ENCODE assay signal across 1 cellular context in the genomic region with DNA sequence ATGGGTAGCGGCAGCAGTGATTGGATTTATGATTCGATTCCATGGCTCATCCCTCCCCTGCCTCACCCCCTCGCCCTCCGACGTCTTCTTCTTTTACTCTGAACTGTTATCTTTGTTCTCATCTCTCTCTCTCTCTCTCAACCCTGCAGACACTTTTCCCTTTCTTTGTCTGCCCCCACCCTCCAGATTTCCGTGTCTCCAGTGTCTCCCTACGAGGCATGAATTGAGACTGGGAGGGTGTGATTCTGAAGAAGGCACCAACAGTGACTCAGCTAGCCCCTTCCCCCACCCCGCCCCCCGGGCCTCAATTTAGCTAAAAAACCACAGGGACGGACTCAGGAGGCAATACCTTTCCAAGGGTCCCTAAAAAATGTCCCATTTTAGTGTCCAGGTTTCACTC.
TF ChIP-seq lines count a peak whose summit lies in the region.

No MANE protein-coding gene starts in this region.

TF ChIP-seq in GM23338, 12 proteins besides CTCF, POLR2A, EP300 and RAD21 (continued from another document):
- TF ChIP-seq EZH2 (IDR thresholded peaks at IDR 0.05; ENCODE audit: low read depth, unreplicated experiment) (no peak), ZNF331 (CRISPR knock-in tag; IDR thresholded peaks at IDR 0.05; ENCODE audit: low read depth) (no peak)
